Comparison of ENCODE assay signal across 8 cellular contexts in genomic region chr3:179811321-179812095, GRCh38.
DNase-seq lines count a peak whose midpoint lies in the region; ATAC-seq and TF ChIP-seq lines count a peak whose summit lies in the region.

No MANE protein-coding gene starts in this region.

- H2BK5ac ChIP-seq in mesendoderm (ENCODE audit: low read length), result no peak overlapping the region

- 18 to 36% methylated on average over 5 to 9 of the region's 9 CpGs for WGBS in endodermal cell (ENCODE audit: insufficient coverage in 1 of 2, insufficient read length in 1 of 2), 2 experiments
- WGBS in mesendoderm (ENCODE audit: extremely low coverage, insufficient coverage, low lambda C conversion rate), result no CpG with 5 or more reads among the region's 9 CpGs

- H3K9me3 Mint-ChIP-seq in endodermal cell, result peaks cover 14% of the 10 kb centered on the region
- no peaks in the 10 kb centered on the region for H3K9me3 Mint-ChIP-seq in CD8-positive, alpha-beta T cell

- H3K4me1 Mint-ChIP-seq in endodermal cell, result peaks cover 14% of the 10 kb centered on the region
- H3K4me1 Mint-ChIP-seq in CD8-positive, alpha-beta T cell (ENCODE audit: low read depth), result peaks cover 5% of the 10 kb centered on the region

- no peak overlapping the region for H3K4ac ChIP-seq in mesendoderm (ENCODE audit: low read depth, low read length)

- H3K27ac Mint-ChIP-seq in endodermal cell, result no peak overlapping the region
- H3K27ac Mint-ChIP-seq in CD8-positive, alpha-beta T cell, result no peak overlapping the region

- H3K4me1 ChIP-seq in ACC112 (ENCODE audit: control insufficient read depth, insufficient read depth, low read length, unreplicated experiment), result peaks cover 19% of the 10 kb centered on the region
- no peaks in the 10 kb centered on the region for H3K4me1 ChIP-seq in endodermal cell (ENCODE audit: control insufficient read depth, insufficient read depth, low read length)
- no peaks in the 10 kb centered on the region for H3K4me1 ChIP-seq in mesendoderm (ENCODE audit: control insufficient read depth, low read depth, low read length)
- no peaks in the 10 kb centered on the region for H3K4me1 ChIP-seq in CD8-positive, alpha-beta T cell (ENCODE audit: insufficient read depth, low read length)

- H4K8ac ChIP-seq in mesendoderm (ENCODE audit: low read depth, low read length), result no peak overlapping the region

- H3K4me3 ChIP-seq in ACC112 (ENCODE audit: low read depth, low read length) (peak overlapping the region; percentile 58), GM12875 (ENCODE audit: low read depth, low read length) (no peak overlapping the region), HFF-Myc (replicated peaks; ENCODE audit: low read depth, low read length) (no peak overlapping the region), endodermal cell (ENCODE audit: low read length) (no peak overlapping the region), mesendoderm (ENCODE audit: low read length) (no peak overlapping the region)
- H3K4me3 ChIP-seq in CD8-positive, alpha-beta T cell (ENCODE audit: low read depth, low read length), result no peak overlapping the region

- H2BK15ac ChIP-seq in mesendoderm (replicated peaks; ENCODE audit: low read depth), result no peak overlapping the region

- no peak overlapping the region for H3K4me2 ChIP-seq in mesendoderm (ENCODE audit: low read length)

- no peak overlapping the region for H2BK120ac ChIP-seq in mesendoderm (ENCODE audit: low read depth, low read length)

- no peak overlapping the region for H3K4me3 Mint-ChIP-seq in endodermal cell
- no peak overlapping the region for H3K4me3 Mint-ChIP-seq in CD8-positive, alpha-beta T cell

- no peaks in the 10 kb centered on the region for H3K79me1 ChIP-seq in mesendoderm (ENCODE audit: low read length)

- POLR2A ChIA-PET in CD8-positive, alpha-beta T cell (lab: Charles Lee), result no interaction called here

- CTCF ChIA-PET in CD8-positive, alpha-beta T cell (lab: Charles Lee), result interaction anchor here (1.0 kb wide), 1 partner anchor 33 kb away, joined by 3 read pairs; no protein-coding TSS in a partner anchor

- no peaks in the 10 kb centered on the region for H3K27me3 Mint-ChIP-seq in endodermal cell (ENCODE audit: insufficient read depth)
- no peaks in the 10 kb centered on the region for H3K27me3 Mint-ChIP-seq in CD8-positive, alpha-beta T cell (ENCODE audit: low read depth)

- H3K56ac ChIP-seq in mesendoderm (ENCODE audit: low read length), result no peak overlapping the region

- no peak overlapping the region for H4K5ac ChIP-seq in mesendoderm (ENCODE audit: low read length)

- H3K36me3 Mint-ChIP-seq in endodermal cell (ENCODE audit: low read depth), result peaks cover 5% of the 10 kb centered on the region
- no peaks in the 10 kb centered on the region for H3K36me3 Mint-ChIP-seq in CD8-positive, alpha-beta T cell

- H2AK5ac ChIP-seq in mesendoderm (ENCODE audit: low read length), result no peak overlapping the region

- no peak for ATAC-seq in CD8-positive, alpha-beta T cell

- peak overlapping the region; percentile 97 for H3K27ac ChIP-seq in ACC112 (ENCODE audit: low read depth, low read length)
- no peak overlapping the region for H3K27ac ChIP-seq in endodermal cell (ENCODE audit: low read depth, low read length)
- no peak overlapping the region for H3K27ac ChIP-seq in mesendoderm (ENCODE audit: low read depth, low read length)
- no peak overlapping the region for H3K27ac ChIP-seq in CD8-positive, alpha-beta T cell (ENCODE audit: low read depth, low read length)

- intact Hi-C loops in CD8-positive, alpha-beta T cell (cut with DNase I, micrococcal nuclease), result no loop called here

- H3K36me3 ChIP-seq in ACC112 (ENCODE audit: insufficient read depth, low read length) (no peaks in the 10 kb centered on the region), endodermal cell (ENCODE audit: control insufficient read depth, insufficient read depth, low read length) (no peaks in the 10 kb centered on the region), mesendoderm (ENCODE audit: control insufficient read depth, insufficient read depth, low read length) (no peaks in the 10 kb centered on the region)
- no peaks in the 10 kb centered on the region for H3K36me3 ChIP-seq in CD8-positive, alpha-beta T cell (ENCODE audit: insufficient read depth, low read length)

- H3K79me2 ChIP-seq in ACC112 (ENCODE audit: control insufficient read depth, insufficient read depth, low read length, unreplicated experiment) (no peaks in the 10 kb centered on the region), mesendoderm (ENCODE audit: control insufficient read depth, insufficient read depth, low read length) (no peaks in the 10 kb centered on the region)

- DNase-seq in HFF-Myc (ENCODE audit: extremely low read depth, low read depth) (peak; percentile 50), M059J (ENCODE audit: low read depth) (peak; percentile 81), RPMI8226 (peak; percentile 79), endodermal cell (peak; percentile 76), mesendoderm (peak; percentile 80)
- DNase-seq in CD8-positive, alpha-beta T cell, result no peak

- TF ChIP-seq CTCF in GM12875 (IDR thresholded peaks at IDR 0.05; ENCODE audit: borderline replicate concordance, insufficient read depth, low read depth, low read length) (peak; percentile 64), HFF-Myc (IDR thresholded peaks at IDR 0.05; ENCODE audit: low read depth, low read length, missing control alignments) (peak; percentile 64), endodermal cell (conservative IDR thresholded peaks at IDR 0.05) (peak; percentile 89)
- TF ChIP-seq CTCF in CD8-positive, alpha-beta T cell (IDR thresholded peaks at IDR 0.05), result no peak

- H3K23ac ChIP-seq in mesendoderm (ENCODE audit: low read length), result no peak overlapping the region

- H3K18ac ChIP-seq in mesendoderm (ENCODE audit: low read length), result no peak overlapping the region

- peaks cover 5% of the 10 kb centered on the region for H3K9me3 ChIP-seq in endodermal cell (ENCODE audit: control insufficient read depth, low read length)
- no peaks in the 10 kb centered on the region for H3K9me3 ChIP-seq in CD8-positive, alpha-beta T cell (ENCODE audit: low read length)

- H2AFZ ChIP-seq in ACC112 (ENCODE audit: low read length, unreplicated experiment), result peak overlapping the region; percentile 96

- no peak overlapping the region for H3K9ac ChIP-seq in endodermal cell (ENCODE audit: extremely low read depth, low read length, poor library complexity, severe bottlenecking)
- no peak overlapping the region for H3K9ac ChIP-seq in mesendoderm (ENCODE audit: low read length)

- H3K27me3 ChIP-seq in ACC112 (ENCODE audit: insufficient read depth, low read length) (no peaks in the 10 kb centered on the region), endodermal cell (ENCODE audit: control insufficient read depth, insufficient read depth, low read length, poor library complexity, severe bottlenecking) (no peaks in the 10 kb centered on the region), mesendoderm (ENCODE audit: insufficient read depth, low read length, poor library complexity) (no peaks in the 10 kb centered on the region)
- H3K27me3 ChIP-seq in CD8-positive, alpha-beta T cell (ENCODE audit: insufficient read depth, low read length), result no peaks in the 10 kb centered on the region

Comparison
In these comparisons a context has a peak if more than half of its experiments do, and no peak if none do; other contexts are left out.
1. DNase-seq: peak in HFF-Myc (single experiment), M059J (single experiment), RPMI8226 (single experiment), endodermal cell (single experiment) and mesendoderm (single experiment); none in CD8-positive, alpha-beta T cell (0 of 7).